Comparison of ENCODE assay signal across 29 cellular contexts in the genomic region with DNA sequence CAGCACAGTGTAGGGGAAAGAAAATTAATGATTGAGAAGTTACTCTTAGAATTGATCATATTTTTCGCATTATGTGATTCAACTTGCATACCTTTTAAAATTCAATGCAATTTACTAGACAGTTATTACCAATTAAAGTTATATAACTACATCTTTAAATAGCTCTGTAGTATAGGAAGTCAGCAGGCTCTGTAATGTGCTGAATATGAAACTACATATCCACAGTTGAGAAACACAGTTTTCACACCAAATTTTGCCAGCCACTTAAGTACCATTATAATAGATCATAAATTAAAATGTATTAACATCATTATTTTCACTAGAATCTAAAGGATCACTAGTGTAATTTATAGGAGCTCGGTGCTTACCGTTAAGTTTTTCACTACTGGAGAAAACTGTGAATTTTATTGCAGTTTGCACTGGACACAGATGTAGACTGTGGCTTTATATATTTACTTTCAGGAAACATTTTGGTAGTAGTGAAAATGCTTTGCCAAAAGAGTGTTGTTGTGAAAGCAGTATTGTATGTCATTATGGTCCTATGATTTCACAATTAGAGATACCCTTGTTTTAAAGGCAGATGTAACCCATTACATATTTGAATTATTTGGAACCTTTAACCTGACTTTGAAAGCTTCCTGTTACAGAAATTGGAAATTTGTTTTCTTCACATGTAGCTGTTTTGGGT.
DNase-seq lines count a peak whose midpoint lies in the region; ATAC-seq and TF ChIP-seq lines count a peak whose summit lies in the region.
"Had no signal": no experiment of that assay in that cellular context is flagged by ENCODE, and none has a peak within 500 bp of the region (broad histone marks: within the 10 kb centered on the region; RNA-seq: fewer than 3 reads in every experiment).

No MANE protein-coding gene starts in this region.

- H3K9me3 ChIP-seq in MM.1S (replicated peaks; ENCODE audit: insufficient read depth, low read length): no peaks in the 10 kb centered on the region
- H3K9me3 ChIP-seq: thyroid gland had no signal

- H2AFZ ChIP-seq in MM.1S (ENCODE audit: low read length): no peak overlapping the region

- H3K27ac Mint-ChIP-seq in natural killer cell: peak overlapping the region; percentile 74 to 88
- H3K27ac Mint-ChIP-seq in natural killer cell treated with Interleukin-12 subunit alpha and Interleukin-12 subunit beta and Interleukin-15 and Interleukin-18, amount 100 ng/mL, for 72 hours: peak overlapping the region in 1 of 2 donors; percentile 78
- H3K27ac Mint-ChIP-seq: activated CD4-positive, alpha-beta memory T cell treated with anti-CD3 and anti-CD28 coated beads, Interleukin-2, amount 10 ng/mL, durations not matched to agents 7 days and 5 days; activated T-helper 17 cell treated with anti-CD3 and anti-CD28 coated beads, Interleukin-2, amount 50 U/mL, for 72 hours; mesothelial cell of epicardium; stimulated activated naive CD8-positive, alpha-beta T cell treated with anti-CD3 and anti-CD28 coated beads, Interleukin-15, Interleukin-2, amounts not matched to agents 100 ng/mL and 50 ng/mL, for 24 hours had no signal

- H3K27ac ChIP-seq in MM.1S (ENCODE audit: low read length): peak overlapping the region; percentile 0; the same call in 1 of the 2 replicates
- H3K27ac ChIP-seq in dorsolateral prefrontal cortex: no peak overlapping the region
- H3K27ac ChIP-seq: SK-N-MC, skin epidermis, thyroid gland had no signal

- TF ChIP-seq CTCF in natural killer cell (IDR thresholded peaks at IDR 0.05) (no peak), MM.1S (IDR thresholded peaks at IDR 0.05; ENCODE audit: low read length) (no peak), fibroblast of pulmonary artery (IDR thresholded peaks at IDR 0.05; ENCODE audit: low read length, missing control alignments) (no peak), dorsolateral prefrontal cortex (IDR thresholded peaks at IDR 0.05 in 54 of 56, conservative IDR thresholded peaks at IDR 0.05 in 2 of 56; ENCODE audit: low read depth in 1 of 56, partially characterized antibody in 56 of 56) (no peak)

- H3K4me1 ChIP-seq in MM.1S (ENCODE audit: low read length): peaks cover 11% of the 10 kb centered on the region
- H3K4me1 ChIP-seq: thyroid gland had no signal

- H3K4me1 Mint-ChIP-seq in natural killer cell: peaks cover 91 to 93% of the 10 kb centered on the region in 2 donors
- peaks cover 46 to 78% of the 10 kb centered on the region in 2 donors for H3K4me1 Mint-ChIP-seq in natural killer cell treated with Interleukin-12 subunit alpha and Interleukin-12 subunit beta and Interleukin-15 and Interleukin-18, amount 100 ng/mL, for 72 hours (ENCODE audit: low read depth in 2 of 2)
- H3K4me1 Mint-ChIP-seq: mesothelial cell of epicardium had no signal

- H3K9me2 ChIP-seq in MM.1S (replicated peaks; ENCODE audit: insufficient read depth, low read length): no peaks in the 10 kb centered on the region

- H3K4me3 ChIP-seq in MM.1S (ENCODE audit: low read length): no peak overlapping the region
- H3K4me3 ChIP-seq in fibroblast of pulmonary artery (replicated peaks; ENCODE audit: low read depth, low read length): no peak overlapping the region
- H3K4me3 ChIP-seq in dorsolateral prefrontal cortex: no peak overlapping the region
- H3K4me3 ChIP-seq: SK-N-MC, skin epidermis, thyroid gland had no signal

- peaks cover 0 to 6% of the 10 kb centered on the region in 2 donors for H3K9me3 Mint-ChIP-seq in natural killer cell
- H3K9me3 Mint-ChIP-seq in natural killer cell treated with Interleukin-12 subunit alpha and Interleukin-12 subunit beta and Interleukin-15 and Interleukin-18, amount 100 ng/mL, for 72 hours: peaks cover 6% of the 10 kb centered on the region

- no peaks in the 10 kb centered on the region for H3K27me3 Mint-ChIP-seq in natural killer cell (ENCODE audit: low read depth in 2 of 2)
- H3K27me3 Mint-ChIP-seq in natural killer cell treated with Interleukin-12 subunit alpha and Interleukin-12 subunit beta and Interleukin-15 and Interleukin-18, amount 100 ng/mL, for 72 hours: no peaks in the 10 kb centered on the region
- H3K27me3 Mint-ChIP-seq: activated CD4-positive, alpha-beta memory T cell treated with anti-CD3 and anti-CD28 coated beads, Interleukin-2, amount 10 ng/mL, durations not matched to agents 7 days and 5 days; activated T-helper 17 cell treated with anti-CD3 and anti-CD28 coated beads, Interleukin-2, amount 50 U/mL, for 72 hours; naive B cell; stimulated activated naive CD8-positive, alpha-beta T cell treated with anti-CD3 and anti-CD28 coated beads, Interleukin-15, Interleukin-2, amounts not matched to agents 100 ng/mL and 50 ng/mL, for 24 hours had no signal

- intact Hi-C loops in natural killer cell (cut with micrococcal nuclease): loop anchor here (5.0 to 10.0 kb wide), 3 partner anchors 34 to 156 kb away; no protein-coding TSS in a partner anchor
- intact Hi-C loops in dorsolateral prefrontal cortex (cut with DNase I): no loop called here

- peaks cover 8% of the 10 kb centered on the region; the same call in 1 of the 2 replicates for H4K20me1 ChIP-seq in MM.1S (ENCODE audit: insufficient read depth, low read length)

- H3K4me3 Mint-ChIP-seq in natural killer cell: peak overlapping the region; percentile 15
- H3K4me3 Mint-ChIP-seq in natural killer cell treated with Interleukin-12 subunit alpha and Interleukin-12 subunit beta and Interleukin-15 and Interleukin-18, amount 100 ng/mL, for 72 hours: no peak overlapping the region
- H3K4me3 Mint-ChIP-seq: activated CD4-positive, alpha-beta memory T cell treated with anti-CD3 and anti-CD28 coated beads, Interleukin-2, amount 10 ng/mL, durations not matched to agents 7 days and 5 days; activated T-helper 17 cell treated with anti-CD3 and anti-CD28 coated beads, Interleukin-2, amount 50 U/mL, for 72 hours; mesothelial cell of epicardium; stimulated activated naive CD8-positive, alpha-beta T cell treated with anti-CD3 and anti-CD28 coated beads, Interleukin-15, Interleukin-2, amounts not matched to agents 100 ng/mL and 50 ng/mL, for 24 hours had no signal

- H3K4me2 ChIP-seq in MM.1S (ENCODE audit: low read depth, low read length): peak overlapping the region; percentile 5; the same call in 1 of the 2 replicates

- peak; percentile 54 to 68 (median 62) for ATAC-seq in natural killer cell
- ATAC-seq in natural killer cell treated with Interleukin-12 subunit alpha and Interleukin-12 subunit beta and Interleukin-15 and Interleukin-18, amount 100 ng/mL, for 72 hours: no peak
- ATAC-seq: activated T-helper 17 cell treated with anti-CD3 and anti-CD28 coated beads, Interleukin-2, amount 50 U/mL, for 72 hours; esophagus mucosa; left ventricle myocardium superior had no signal

- H3K27me3 ChIP-seq in MM.1S (replicated peaks; ENCODE audit: insufficient read depth, low read length): no peaks in the 10 kb centered on the region
- H3K27me3 ChIP-seq in dorsolateral prefrontal cortex: no peaks in the 10 kb centered on the region
- H3K27me3 ChIP-seq: thyroid gland had no signal

- no peaks in the 10 kb centered on the region; the same call in 1 of the 2 replicates for H3F3A ChIP-seq in MM.1S (ENCODE audit: insufficient read depth, low read length)

- H3K36me3 ChIP-seq in MM.1S (replicated peaks; ENCODE audit: insufficient read depth, low read length): no peaks in the 10 kb centered on the region
- H3K36me3 ChIP-seq: thyroid gland had no signal

- peaks cover 55% of the 10 kb centered on the region for H3K79me2 ChIP-seq in MM.1S (ENCODE audit: low read length)

- H3K36me3 Mint-ChIP-seq in natural killer cell: no peaks in the 10 kb centered on the region
- peaks cover 12% of the 10 kb centered on the region for H3K36me3 Mint-ChIP-seq in natural killer cell treated with Interleukin-12 subunit alpha and Interleukin-12 subunit beta and Interleukin-15 and Interleukin-18, amount 100 ng/mL, for 72 hours
- H3K36me3 Mint-ChIP-seq: mesothelial cell of epicardium had no signal

- no peak for DNase-seq in natural killer cell
- no peak for DNase-seq in natural killer cell treated with Interleukin-12 subunit alpha and Interleukin-12 subunit beta and Interleukin-15 and Interleukin-18, amount 100 ng/mL, for 72 hours (ENCODE audit: low spot score)
- DNase-seq in MM.1S: peak; percentile 34
- peak; percentile 45 for DNase-seq in fibroblast of pulmonary artery (ENCODE audit: low read depth)
- DNase-seq in dorsolateral prefrontal cortex: no peak
- no peak for DNase-seq in RKO (ENCODE audit: low spot score)
- no peak for DNase-seq in NCI-H2081 (lab: John Stamatoyannopoulos, UW)
- no peak for DNase-seq in activated CD4-positive, alpha-beta T cell treated with anti-CD3 and anti-CD28 coated beads, Interleukin-2, amount 50 U/mL, for 1 hour
- DNase-seq: activated CD4-positive, alpha-beta memory T cell treated with anti-CD3 and anti-CD28 coated beads, Interleukin-2, amount 10 ng/mL, durations not matched to agents 7 days and 5 days; activated CD4-positive, CD25-positive, alpha-beta regulatory T cell treated with anti-CD3 and anti-CD28 coated beads, Interleukin-2, amount 50 U/mL, for 72 hours; activated CD8-positive, alpha-beta memory T cell treated with anti-CD3 and anti-CD28 coated beads, Interleukin-2, amount 50 U/mL, for 48 hours; activated naive CD4-positive, alpha-beta T cell treated with anti-CD3 and anti-CD28 coated beads, Interleukin-2, amount 50 U/mL, for 16 hours; anterior cingulate cortex; CD8-positive, alpha-beta memory T cell; cortex of kidney; DMS53; islet precursor cell; Kasumi-1; left ventricle myocardium superior; naive B cell; NCI-H2029; T-helper 2 cell; thyroid gland had no signal

- H3K9ac ChIP-seq in MM.1S (ENCODE audit: low read length): no peak overlapping the region

Comparison
In these comparisons a context has a peak if more than half of its experiments do, and no peak if none do; other contexts are left out.
1. ATAC-seq: peak in natural killer cell (3 of 3); none in natural killer cell treated with Interleukin-12 subunit alpha and Interleukin-12 subunit beta and Interleukin-15 and Interleukin-18, amount 100 ng/mL, for 72 hours (0 of 2).
2. DNase-seq: peak in MM.1S (single experiment) and fibroblast of pulmonary artery (single experiment); none in natural killer cell (single experiment), natural killer cell treated with Interleukin-12 subunit alpha and Interleukin-12 subunit beta and Interleukin-15 and Interleukin-18, amount 100 ng/mL, for 72 hours (single experiment), dorsolateral prefrontal cortex (0 of 10), RKO (single experiment), NCI-H2081 (0 of 2) and activated CD4-positive, alpha-beta T cell treated with anti-CD3 and anti-CD28 coated beads, Interleukin-2, amount 50 U/mL, for 1 hour (single experiment).